Comparison of ENCODE assay signal across 8 cellular contexts in genomic region chr3:54596087-54596486, GRCh38.
"Had no signal": no experiment of that assay in that cellular context is flagged by ENCODE, and none has a peak within 500 bp of the region (broad histone marks: within the 10 kb centered on the region; RNA-seq: fewer than 3 reads in every experiment).

No MANE protein-coding gene starts in this region.

- ATAC-seq: HepG2 had no signal

- H3K27ac ChIP-seq: GM23248, HL-60 had no signal

- H3K4me3 Mint-ChIP-seq: H9, IgD-negative memory B cell had no signal

- H3K4me1 Mint-ChIP-seq: IgD-negative memory B cell had no signal

- H3K27me3 Mint-ChIP-seq: IgD-negative memory B cell had no signal

- H3K9me3 Mint-ChIP-seq: H9 had no signal

- H3K36me3 Mint-ChIP-seq: IgD-negative memory B cell had no signal

- H3K27ac Mint-ChIP-seq: H9, IgD-negative memory B cell had no signal

- H3K4me3 ChIP-seq: GM23248 had no signal

- DNase-seq: GM23248, GOT3, H9, HCEC 1CT, KBM-7 had no signal
